ENCODE assay signal across 20 cellular contexts in the genomic region with DNA sequence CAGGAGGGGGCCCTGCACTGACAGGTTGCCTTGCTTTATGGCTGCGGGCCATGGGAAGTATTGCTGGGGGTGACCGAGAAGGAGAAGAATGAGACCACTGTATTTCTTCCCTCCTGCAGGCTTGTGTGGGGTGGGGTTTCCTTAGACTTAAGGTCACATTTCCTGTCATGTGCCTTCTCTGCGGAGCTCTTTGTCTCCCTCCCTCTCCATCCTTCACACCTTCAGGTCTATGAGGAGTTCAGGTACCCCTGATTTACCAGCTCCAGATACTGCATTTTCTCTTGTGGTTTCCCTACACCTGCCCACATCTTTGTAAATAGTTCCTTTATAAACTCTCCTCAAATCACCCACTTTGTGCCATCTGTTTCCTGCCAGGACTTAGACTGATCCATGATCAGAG. TPM values are rescaled to one million over a fixed set of nuclear protein-coding genes. Genes with fewer than 3 reads are reported as not detected.
DNase-seq lines count a peak whose midpoint lies in the region; ATAC-seq and TF ChIP-seq lines count a peak whose summit lies in the region.
"Had no signal": no experiment of that assay in that cellular context is flagged by ENCODE, and none has a peak within 500 bp of the region (broad histone marks: within the 10 kb centered on the region; RNA-seq: fewer than 3 reads in every experiment).

No MANE protein-coding gene starts in this region.

- no peaks in the 10 kb centered on the region for H3K27me3 Mint-ChIP-seq in activated naive CD4-positive, alpha-beta T cell treated with anti-CD3 and anti-CD28 coated beads, Interleukin-2, amount 50 U/mL, for 24 hours
- peaks cover 4% of the 10 kb centered on the region for H3K27me3 Mint-ChIP-seq in type B pancreatic cell

- TF ChIP-seq CTCF in type B pancreatic cell (conservative IDR thresholded peaks at IDR 0.05) = no peak
- no peak for TF ChIP-seq CTCF in foreskin keratinocyte (conservative IDR thresholded peaks at IDR 0.05)

- peaks cover 3% of the 10 kb centered on the region for H3K36me3 Mint-ChIP-seq in activated naive CD4-positive, alpha-beta T cell treated with anti-CD3 and anti-CD28 coated beads, Interleukin-2, amount 50 U/mL, for 24 hours
- H3K36me3 Mint-ChIP-seq in type B pancreatic cell = peaks cover 10% of the 10 kb centered on the region

- peaks cover 55% of the 10 kb centered on the region for H3K4me1 Mint-ChIP-seq in activated naive CD4-positive, alpha-beta T cell treated with anti-CD3 and anti-CD28 coated beads, Interleukin-2, amount 50 U/mL, for 24 hours
- H3K4me1 Mint-ChIP-seq in type B pancreatic cell (ENCODE audit: unreplicated experiment) = peaks cover 14% of the 10 kb centered on the region

- no peaks in the 10 kb centered on the region for H3K27me3 ChIP-seq in foreskin keratinocyte

- H3K4me3 Mint-ChIP-seq in activated naive CD4-positive, alpha-beta T cell treated with anti-CD3 and anti-CD28 coated beads, Interleukin-2, amount 50 U/mL, for 24 hours = no peak overlapping the region
- peak overlapping the region; percentile 8 for H3K4me3 Mint-ChIP-seq in type B pancreatic cell
- H3K4me3 Mint-ChIP-seq: HFFc6 had no signal

- no peak overlapping the region for H3K27ac ChIP-seq in foreskin keratinocyte
- H3K27ac ChIP-seq: PC-9 had no signal

- peaks cover 5% of the 10 kb centered on the region for H3K4me1 ChIP-seq in foreskin keratinocyte

- no peak for ATAC-seq in foreskin keratinocyte
- no peak for ATAC-seq in GM19452 (IDR thresholded peaks at IDR 0.05; ENCODE audit: unreplicated experiment)
- ATAC-seq: left cardiac atrium had no signal

- H3K27ac Mint-ChIP-seq in activated naive CD4-positive, alpha-beta T cell treated with anti-CD3 and anti-CD28 coated beads, Interleukin-2, amount 50 U/mL, for 24 hours = peak overlapping the region; percentile 26
- H3K27ac Mint-ChIP-seq in type B pancreatic cell = no peak overlapping the region

- DNase-seq in activated naive CD4-positive, alpha-beta T cell (lab: John Stamatoyannopoulos, UW) = no peak
- DNase-seq in NCI-H69 (lab: John Stamatoyannopoulos, UW) (peak; percentile 22), type B pancreatic cell (ENCODE audit: extremely low spot score, unreplicated experiment) (no peak), foreskin keratinocyte (no peak), AG08395 (ENCODE audit: low spot score) (no peak)
- peak; percentile 24 for DNase-seq in central memory CD4-positive, alpha-beta T cell
- DNase-seq: HFFc6; hypothalamus; Karpas-422; left cardiac atrium; midbrain; NCI-H1436; NCI-H510A treated with DMSO at 0.1 percent for 48 hours; PC-9; stimulated activated CD4-positive, alpha-beta T cell treated with anti-CD3 and anti-CD28 coated beads, Interleukin-4, amount 100 ng/mL, for 24 hours had no signal

- no peaks in the 10 kb centered on the region for H3K9me3 Mint-ChIP-seq in activated naive CD4-positive, alpha-beta T cell treated with anti-CD3 and anti-CD28 coated beads, Interleukin-2, amount 50 U/mL, for 24 hours
- H3K9me3 Mint-ChIP-seq in type B pancreatic cell = no peaks in the 10 kb centered on the region
- H3K9me3 Mint-ChIP-seq: HFFc6 had no signal

RNA-seq across cellular contexts. Expression of a gene that starts 3.6 kb away (rescaled TPM):
- 30.1 and 31.2 TPM in 2 replicates for total RNA-seq in type B pancreatic cell (ENCODE audit: low replicate concordance)
- 12.4 and 12.9 TPM in 2 replicates for total RNA-seq in foreskin keratinocyte
- 9.9 and 11.4 TPM in 2 replicates for polyA plus RNA-seq in foreskin keratinocyte

RNA-seq across cellular contexts. Expression of a gene that starts 18.2 kb away (rescaled TPM):
- total RNA-seq in type B pancreatic cell (ENCODE audit: low replicate concordance) = 31.4 and 55.6 TPM in 2 replicates
- 4.3 and 6.4 TPM in 2 replicates for total RNA-seq in foreskin keratinocyte
- polyA plus RNA-seq in foreskin keratinocyte = 3.9 and 5.0 TPM in 2 replicates

RNA-seq across cellular contexts. Expression of a gene that starts 47.7 kb away (rescaled TPM):
- total RNA-seq in type B pancreatic cell (ENCODE audit: low replicate concordance) (39.2 and 69.7 TPM in 2 replicates), foreskin keratinocyte (2.5 and 5.4 TPM in 2 replicates)
- polyA plus RNA-seq in foreskin keratinocyte = 4.9 and 10.0 TPM in 2 replicates
- total RNA-seq: Daoy, dermis microvascular lymphatic vessel endothelial cell, HFFc6, left cardiac atrium, osteocyte had no signal

Comparison
In these comparisons a context has a peak if more than half of its experiments do, and no peak if none do; other contexts are left out.
1. DNase-seq: peak in NCI-H69 (single experiment) and central memory CD4-positive, alpha-beta T cell (single experiment); none in activated naive CD4-positive, alpha-beta T cell (0 of 4), type B pancreatic cell (single experiment), foreskin keratinocyte (0 of 2) and AG08395 (single experiment).